Comparison of ENCODE assay signal across 1 cellular context in genomic region chr17:2064980-2065785, GRCh38.
A peak's percentile ranks its signal among the peaks of the same experiment; 100 is the strongest.
TF ChIP-seq lines count a peak whose summit lies in the region.

No MANE protein-coding gene starts in this region.

TF ChIP-seq in GM12878, 131 proteins besides CTCF, POLR2A, EP300 and RAD21 (continued from another document and continues in another):
- TF ChIP-seq PRDM15 (CRISPR knock-in tag; IDR thresholded peaks at IDR 0.05) (no peak), MXI1 (IDR thresholded peaks at IDR 0.05; ENCODE audit: low read depth, low read length) (no peak), SMC3 (IDR thresholded peaks at IDR 0.05; ENCODE audit: borderline replicate concordance, low read length) (peak; percentile 51; the same call in 1 of the 2 replicates), WRNIP1 (IDR thresholded peaks at IDR 0.05; ENCODE audit: borderline replicate concordance, low read depth, low read length) (no peak), CHD4 (IDR thresholded peaks at IDR 0.05) (no peak), USF2 (IDR thresholded peaks at IDR 0.05; ENCODE audit: borderline replicate concordance, low read depth, low read length) (no peak), SKIL (IDR thresholded peaks at IDR 0.05; ENCODE audit: low read depth, poor library complexity, severe bottlenecking) (no peak), BACH1 (IDR thresholded peaks at IDR 0.05; ENCODE audit: borderline replicate concordance) (no peak), IRF5 (IDR thresholded peaks at IDR 0.05; ENCODE audit: borderline replicate concordance) (no peak), PAX5 (IDR thresholded peaks at IDR 0.05; ENCODE audit: borderline replicate concordance, low read depth, low read length) (no peak), TCF7 (IDR thresholded peaks at IDR 0.05; ENCODE audit: borderline replicate concordance) (no peak), ZNF687 (IDR thresholded peaks at IDR 0.05) (no peak), CBX3 (IDR thresholded peaks at IDR 0.05; ENCODE audit: borderline replicate concordance, low read depth) (no peak), KAT2A (conservative IDR thresholded peaks at IDR 0.05; ENCODE audit: control insufficient read depth, low read depth, low read length) (no peak), NR2F1 (conservative IDR thresholded peaks at IDR 0.05) (no peak), HDGF (IDR thresholded peaks at IDR 0.05) (peak; percentile 87), USF1 (IDR thresholded peaks at IDR 0.05; ENCODE audit: borderline replicate concordance, extremely low read length, insufficient read depth, low read depth, low read length) (no peak), PKNOX1 (IDR thresholded peaks at IDR 0.05) (no peak), GATAD2B (conservative IDR thresholded peaks at IDR 0.05; ENCODE audit: low read depth) (no peak), CHD2 (IDR thresholded peaks at IDR 0.05; ENCODE audit: borderline replicate concordance, low read depth, low read length) (no peak), HDAC2 (IDR thresholded peaks at IDR 0.05) (no peak), BRCA1 (IDR thresholded peaks at IDR 0.05; ENCODE audit: low read depth, low read length) (no peak), REST (IDR thresholded peaks at IDR 0.05; ENCODE audit: low read depth, low read length) (no peak), YBX1 (IDR thresholded peaks at IDR 0.05) (no peak), SREBF2 (IDR thresholded peaks at IDR 0.05; ENCODE audit: low read length) (no peak), EGR1 (IDR thresholded peaks at IDR 0.05; ENCODE audit: borderline replicate concordance in 1 of 2, low read depth in 2 of 2, low read length in 2 of 2) (no peak), RCOR1 (conservative IDR thresholded peaks at IDR 0.05; ENCODE audit: low read depth, low read length) (no peak), NFIC (IDR thresholded peaks at IDR 0.05; ENCODE audit: low read depth, low read length) (no peak), STAT1 (conservative IDR thresholded peaks at IDR 0.05) (0 out of 2 replicates have a peak, but pooled peaks have one; percentile 23), ATF2 (IDR thresholded peaks at IDR 0.05; ENCODE audit: low read length) (0 out of 2 replicates have a peak, but pooled peaks have one; percentile 53), ZNF274 (IDR thresholded peaks at IDR 0.05; ENCODE audit: insufficient read depth, insufficient read length) (no peak), TARDBP (IDR thresholded peaks at IDR 0.05; ENCODE audit: borderline replicate concordance) (peak; percentile 82; the same call in 1 of the 2 replicates), ETV6 (conservative IDR thresholded peaks at IDR 0.05 in 1 of 2, IDR thresholded peaks at IDR 0.05 in 1 of 2; ENCODE audit: borderline replicate concordance in 1 of 2, low read depth in 1 of 2) (0 out of 4 replicates have a peak, but pooled peaks of 1 of the 2 experiments have one; percentile 16), ELK1 (IDR thresholded peaks at IDR 0.05; ENCODE audit: low read depth, low read length) (no peak), NRF1 (conservative IDR thresholded peaks at IDR 0.05; ENCODE audit: low read depth, low read length) (no peak)
